ENCODE assay signal across 8 cellular contexts in the genomic region with DNA sequence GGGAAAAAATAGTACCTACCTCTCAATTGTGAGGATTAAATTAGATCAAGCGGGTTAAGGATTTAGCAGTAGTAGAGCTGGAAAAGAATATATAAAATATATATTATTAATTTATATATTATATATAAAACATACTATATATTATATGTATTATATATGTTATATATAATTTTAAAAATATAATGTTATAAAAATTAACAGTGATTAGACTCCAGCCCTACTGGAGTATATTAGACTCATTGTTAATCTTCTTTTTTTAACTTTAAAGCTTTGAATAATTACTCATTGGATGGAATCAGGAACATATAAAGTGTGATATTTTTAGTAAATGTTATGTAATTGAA. TPM values are rescaled to one million over a fixed set of nuclear protein-coding genes. Genes with fewer than 3 reads are reported as not detected.
A peak's percentile ranks its signal among the peaks of the same experiment; 100 is the strongest.
DNase-seq lines count a peak whose midpoint lies in the region; ATAC-seq and TF ChIP-seq lines count a peak whose summit lies in the region.

No MANE protein-coding gene starts in this region.

- no peaks in the 10 kb centered on the region for H3K9me3 ChIP-seq in RWPE2 (ENCODE audit: severe bottlenecking)
- no peaks in the 10 kb centered on the region for H3K9me3 ChIP-seq in esophagus (ENCODE audit: control insufficient read depth in 2 of 2, insufficient read depth in 1 of 2, low read depth in 1 of 2, low read length in 1 of 2)

- H3K4me3 ChIP-seq in GM12865 (ENCODE audit: low read depth, low read length), result peak overlapping the region; percentile 96
- H3K4me3 ChIP-seq in RWPE2 (ENCODE audit: severe bottlenecking), result peak overlapping the region; percentile 69
- no peak overlapping the region for H3K4me3 ChIP-seq in esophagus (ENCODE audit: low read depth in 1 of 2, low read length in 2 of 2)

- TF ChIP-seq CTCF in GM12865 (IDR thresholded peaks at IDR 0.05; ENCODE audit: insufficient read depth, low read depth, low read length, missing control alignments), result no peak
- TF ChIP-seq CTCF in RWPE2 (IDR thresholded peaks at IDR 0.05; ENCODE audit: poor library complexity, severe bottlenecking), result no peak
- TF ChIP-seq CTCF in progenitor cell of endocrine pancreas (IDR thresholded peaks at IDR 0.05; ENCODE audit: unreplicated experiment), result no peak

- H3K27ac ChIP-seq in RWPE2 (ENCODE audit: poor library complexity, severe bottlenecking), result peak overlapping the region; percentile 76
- H3K27ac ChIP-seq in esophagus (ENCODE audit: low read depth in 2 of 2, low read length in 1 of 2), result peak overlapping the region; percentile 83 to 100

- WGBS in esophagus, 2 donors, result 44 to 62% methylated on average over 1 of the region's 1 CpG

- peak overlapping the region; percentile 94 for H3K4me3 Mint-ChIP-seq in progenitor cell of endocrine pancreas (ENCODE audit: low read depth)

- H3K36me3 ChIP-seq in RWPE2 (ENCODE audit: low read depth) (peaks cover 18% of the 10 kb centered on the region), esophagus (ENCODE audit: control insufficient read depth in 2 of 2, insufficient read depth in 2 of 2, low read length in 1 of 2) (peaks cover 6 to 22% of the 10 kb centered on the region in 2 donors)

- H3K27ac Mint-ChIP-seq in progenitor cell of endocrine pancreas, result peak overlapping the region; percentile 99

- no peaks in the 10 kb centered on the region for H3K9me3 Mint-ChIP-seq in progenitor cell of endocrine pancreas (ENCODE audit: low read depth)

- peaks cover 7% of the 10 kb centered on the region for H3K4me1 Mint-ChIP-seq in progenitor cell of endocrine pancreas (ENCODE audit: low read depth)

- DNase-seq in GM12865 (ENCODE audit: low read depth) (no peak), RWPE2 (ENCODE audit: low spot score) (no peak), progenitor cell of endocrine pancreas (ENCODE audit: low spot score, unreplicated experiment) (no peak), NCI-H526 treated with DMSO at 0.1 percent for 48 hours (lab: John Stamatoyannopoulos, UW) (no peak)

- no peaks in the 10 kb centered on the region for H3K27me3 ChIP-seq in RWPE2 (ENCODE audit: insufficient read depth, poor library complexity, severe bottlenecking)
- H3K27me3 ChIP-seq in esophagus (ENCODE audit: control insufficient read depth in 1 of 2, insufficient read depth in 2 of 2, low read length in 2 of 2), result no peaks in the 10 kb centered on the region

- peaks cover 1% of the 10 kb centered on the region for H3K36me3 Mint-ChIP-seq in progenitor cell of endocrine pancreas (ENCODE audit: insufficient read depth)

- ATAC-seq in RWPE2 (ENCODE audit: low read depth) (no peak), GM18868 (IDR thresholded peaks at IDR 0.05; ENCODE audit: unreplicated experiment) (no peak), GM21367 (IDR thresholded peaks at IDR 0.05; ENCODE audit: unreplicated experiment) (no peak), HG03460 (IDR thresholded peaks at IDR 0.05; ENCODE audit: unreplicated experiment) (no peak)

- H3K4me1 ChIP-seq in RWPE2 (ENCODE audit: insufficient read depth, poor library complexity, severe bottlenecking), result no peaks in the 10 kb centered on the region
- H3K4me1 ChIP-seq in esophagus (ENCODE audit: control insufficient read depth in 2 of 2, insufficient read depth in 2 of 2, low read length in 1 of 2), result peaks cover 0 to 11% of the 10 kb centered on the region in 2 donors

- no peaks in the 10 kb centered on the region for H3K27me3 Mint-ChIP-seq in progenitor cell of endocrine pancreas

RNA-seq across cellular contexts. Expression of a gene that starts 0.4 kb away (rescaled TPM):
- polyA plus RNA-seq in esophagus, result 10 to 100 TPM; 80.0 to 83.8 TPM
- 38.6 and 39.8 TPM in 2 replicates for total RNA-seq in progenitor cell of endocrine pancreas

RNA-seq across cellular contexts. Expression of a gene that starts 0.6 kb away (rescaled TPM):
- polyA plus RNA-seq in esophagus, result 10 to 100 TPM; 12.1 to 16.3 TPM
- 31.4 and 33.3 TPM in 2 replicates for total RNA-seq in progenitor cell of endocrine pancreas

RNA-seq across cellular contexts. Expression of a gene that starts 9.9 kb away (rescaled TPM):
- polyA plus RNA-seq in esophagus, result not detected
- total RNA-seq in progenitor cell of endocrine pancreas, result not detected in 2 replicates

RNA-seq across cellular contexts. Expression of a gene that starts 24.1 kb away (rescaled TPM):
- 1 to 10 TPM; 2.4 to 2.6 TPM for polyA plus RNA-seq in esophagus
- total RNA-seq in progenitor cell of endocrine pancreas, result 1.8 TPM in 2 replicates

RNA-seq across cellular contexts. Expression of a gene that starts 53.9 kb away (rescaled TPM):
- 100 to 1,000 TPM in 1 of 2 donors, 10 to 100 TPM in 1; 44.5 to 118 TPM for polyA plus RNA-seq in esophagus
- total RNA-seq in progenitor cell of endocrine pancreas, result 36.3 and 40.7 TPM in 2 replicates

Comparison
In these comparisons a context has a peak if more than half of its experiments do, and no peak if none do; other contexts are left out.
1. H3K4me3 ChIP-seq: peak in GM12865 (single experiment) and RWPE2 (single experiment); none in esophagus (0 of 2).